ENCODE assay signal across 33 cellular contexts in the genomic region with DNA sequence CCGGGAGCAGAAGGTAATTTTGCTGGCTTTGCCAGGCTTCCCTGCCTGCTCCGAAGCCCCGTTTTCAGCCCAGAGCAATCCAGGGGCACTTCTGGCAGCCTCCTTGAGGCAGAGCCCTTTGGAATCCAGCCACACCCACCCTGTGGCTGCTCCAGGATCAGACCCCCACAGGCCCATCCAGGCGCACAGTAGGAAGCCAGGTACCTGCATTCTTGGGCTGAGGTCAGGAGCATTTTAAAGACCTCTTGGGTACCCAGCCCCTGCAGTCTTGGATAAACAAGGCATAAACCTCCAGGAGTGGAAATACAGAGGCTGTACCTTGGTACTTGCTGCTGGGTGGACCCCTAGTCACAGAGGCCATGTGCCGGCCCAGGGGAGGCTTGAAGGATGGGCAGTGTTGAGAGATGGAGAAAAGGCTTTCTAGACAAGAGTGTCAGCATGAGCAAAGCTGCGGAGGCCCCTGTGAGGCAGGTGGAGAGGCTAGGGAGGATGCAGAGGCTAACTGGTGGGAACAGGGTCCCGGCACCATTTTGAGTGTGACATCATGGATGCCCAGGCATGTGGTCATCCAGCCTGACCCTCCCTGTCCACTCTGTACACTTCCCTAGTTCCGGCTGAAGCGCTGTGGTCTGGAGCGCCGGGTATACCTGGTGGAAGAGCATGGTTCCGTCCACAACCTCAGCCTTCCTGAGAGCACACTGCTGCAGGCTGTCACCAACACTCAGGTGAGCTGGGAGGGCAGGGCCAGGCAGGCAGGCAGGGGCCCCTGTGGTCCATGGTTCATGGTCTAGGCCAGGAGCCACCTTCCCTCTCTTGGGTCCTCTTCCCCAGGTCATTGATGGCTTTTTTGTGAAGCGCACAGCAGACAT. TPM values are rescaled to one million over a fixed set of nuclear protein-coding genes. Genes with fewer than 3 reads are reported as not detected.
DNase-seq lines count a peak whose midpoint lies in the region; ATAC-seq, FAIRE-seq and TF ChIP-seq lines count a peak whose summit lies in the region.
"Had no signal": no experiment of that assay in that cellular context is flagged by ENCODE, and none has a peak within 500 bp of the region (broad histone marks: within the 10 kb centered on the region; RNA-seq: fewer than 3 reads in every experiment).

No MANE protein-coding gene starts in this region.

- no peaks in the 10 kb centered on the region for H3K27me3 Mint-ChIP-seq in T-helper 2 cell treated with Interferon-gamma antibody and Interleukin-4, amounts not matched to agents 5 μg/mL and 100 μg/mL, for 36 hours (ENCODE audit: low read depth)
- no peaks in the 10 kb centered on the region for H3K27me3 Mint-ChIP-seq in central memory CD8-positive, alpha-beta T cell
- H3K27me3 Mint-ChIP-seq: effector memory CD8-positive, alpha-beta T cell; naive thymus-derived CD8-positive, alpha-beta T cell had no signal

- no peak overlapping the region for H3K4me3 Mint-ChIP-seq in T-helper 2 cell treated with Interferon-gamma antibody and Interleukin-4, amounts not matched to agents 5 μg/mL and 100 μg/mL, for 36 hours
- H3K4me3 Mint-ChIP-seq in central memory CD8-positive, alpha-beta T cell: no peak overlapping the region
- H3K4me3 Mint-ChIP-seq: CD8-positive, alpha-beta T cell; effector memory CD8-positive, alpha-beta T cell; immature natural killer cell; naive thymus-derived CD8-positive, alpha-beta T cell had no signal

- ATAC-seq in central memory CD8-positive, alpha-beta T cell (replicated peaks; ENCODE audit: extremely low read depth, poor library complexity, severe bottlenecking): no peak
- no peak for ATAC-seq in GM18907 (IDR thresholded peaks at IDR 0.05; ENCODE audit: unreplicated experiment)
- ATAC-seq: CD8-positive, alpha-beta T cell; effector memory CD8-positive, alpha-beta T cell; HepG2; left lung; naive thymus-derived CD8-positive, alpha-beta T cell; right lobe of liver; SK-N-SH treated with all-trans-retinoic acid at 6 μM for 48 hours had no signal

- TF ChIP-seq CTCF in osteoblast (IDR thresholded peaks at IDR 0.05; ENCODE audit: extremely low read depth, low read depth, low read length): no peak

- H3K36me3 ChIP-seq in osteoblast (ENCODE audit: insufficient read depth, low read length): peaks cover 67% of the 10 kb centered on the region

- peaks cover 23% of the 10 kb centered on the region for H3K4me1 ChIP-seq in osteoblast (ENCODE audit: insufficient read depth, low read length)

- no peak for TF ChIP-seq POLR2A in H54 (IDR thresholded peaks at IDR 0.05; ENCODE audit: low read depth, low read length)

- peaks cover 21% of the 10 kb centered on the region for H3K4me1 Mint-ChIP-seq in T-helper 2 cell treated with Interferon-gamma antibody and Interleukin-4, amounts not matched to agents 5 μg/mL and 100 μg/mL, for 36 hours (ENCODE audit: low read depth)
- H3K4me1 Mint-ChIP-seq in central memory CD8-positive, alpha-beta T cell: peaks cover 40% of the 10 kb centered on the region

- peak overlapping the region; percentile 36 for H3K27ac Mint-ChIP-seq in T-helper 2 cell treated with Interferon-gamma antibody and Interleukin-4, amounts not matched to agents 5 μg/mL and 100 μg/mL, for 36 hours
- peak overlapping the region; percentile 61 for H3K27ac Mint-ChIP-seq in central memory CD8-positive, alpha-beta T cell (ENCODE audit: low read depth)
- H3K27ac Mint-ChIP-seq: CD8-positive, alpha-beta T cell had no signal

- no peak overlapping the region for H2AFZ ChIP-seq in osteoblast (ENCODE audit: low read length)

- H3K79me2 ChIP-seq in osteoblast (ENCODE audit: insufficient read depth, low read length): peaks cover 44% of the 10 kb centered on the region

- peaks cover 48% of the 10 kb centered on the region for H3K36me3 Mint-ChIP-seq in T-helper 2 cell treated with Interferon-gamma antibody and Interleukin-4, amounts not matched to agents 5 μg/mL and 100 μg/mL, for 36 hours (ENCODE audit: low read depth)
- peaks cover 36% of the 10 kb centered on the region for H3K36me3 Mint-ChIP-seq in central memory CD8-positive, alpha-beta T cell (ENCODE audit: insufficient read depth)

- no peaks in the 10 kb centered on the region for H3K9me3 Mint-ChIP-seq in T-helper 2 cell treated with Interferon-gamma antibody and Interleukin-4, amounts not matched to agents 5 μg/mL and 100 μg/mL, for 36 hours
- H3K9me3 Mint-ChIP-seq in central memory CD8-positive, alpha-beta T cell: no peaks in the 10 kb centered on the region
- H3K9me3 Mint-ChIP-seq: brain; CD8-positive, alpha-beta T cell; effector memory CD8-positive, alpha-beta T cell; immature natural killer cell; naive thymus-derived CD8-positive, alpha-beta T cell had no signal

- H3K27me3 ChIP-seq in osteoblast (ENCODE audit: insufficient read depth, low read length): no peaks in the 10 kb centered on the region
- H3K27me3 ChIP-seq: colonic mucosa, esophagus muscularis mucosa, left lung, Peyer's patch, right lobe of liver, stomach, transverse colon had no signal

- no peaks in the 10 kb centered on the region for H3K9me3 ChIP-seq in osteoblast (ENCODE audit: low read depth, low read length)
- H3K9me3 ChIP-seq: colonic mucosa, esophagus muscularis mucosa, HAP-1, left lung, Peyer's patch, right lobe of liver, stomach, transverse colon had no signal

- FAIRE-seq in H54 (lab: Jason Lieb, UNC): no peak
- FAIRE-seq: HepG2 had no signal

- H3K4me2 ChIP-seq in osteoblast (ENCODE audit: insufficient read depth, low read length): no peak overlapping the region

- H3K4me3 ChIP-seq in osteoblast (ENCODE audit: insufficient read depth, low read length): no peak overlapping the region
- H3K4me3 ChIP-seq: colonic mucosa, esophagus muscularis mucosa, HAP-1, left lung, Peyer's patch, right lobe of liver, stomach, transverse colon had no signal

- no peak for DNase-seq in T-helper 2 cell treated with Interferon-gamma antibody and Interleukin-4, amounts not matched to agents 5 μg/mL and 100 μg/mL, for 36 hours (ENCODE audit: low spot score)
- DNase-seq in T-helper 2 cell (no peak), Daoy (ENCODE audit: low read depth) (peak; percentile 1), osteoblast (ENCODE audit: insufficient read length, low spot score, missing footprints) (peak; percentile 59), HK-2 (ENCODE audit: unreplicated experiment) (no peak), H54 (ENCODE audit: insufficient read length, low spot score) (no peak)
- no peak for DNase-seq in central memory CD8-positive, alpha-beta T cell (ENCODE audit: low spot score in 2 of 2)
- DNase-seq: activated CD4-positive, alpha-beta T cell treated with anti-CD3 and anti-CD28 coated beads, Interleukin-2, amount 50 U/mL, for 1 hour; colonic mucosa; effector memory CD8-positive, alpha-beta T cell; foreskin melanocyte; GF-D8; hippocampal formation; immature natural killer cell; midbrain; NCI-H1694 treated with DMSO at 0.1 percent for 48 hours; NCI-H526; Peyer's patch; stimulated activated CD4-positive, alpha-beta T cell treated with anti-CD3 and anti-CD28 coated beads, Interleukin-15, amount 100 ng/mL, for 24 hours; stomach; transverse colon had no signal

- no peak overlapping the region for H3K27ac ChIP-seq in osteoblast (ENCODE audit: low read depth, low read length)
- H3K27ac ChIP-seq: 22Rv1, colonic mucosa, HL-60, left lung, Peyer's patch, right lobe of liver, transverse colon had no signal

- peaks cover 24% of the 10 kb centered on the region for H4K20me1 ChIP-seq in osteoblast (ENCODE audit: insufficient read depth, low read length)

RNA-seq across cellular contexts. Expression of gene MUS81, which starts 3.9 kb away (rescaled TPM):
- 54.9 and 63.1 TPM in 2 replicates for total RNA-seq in Daoy (2014; rRNA removed; shearing (Covaris generic))
- total RNA-seq in osteoblast: 50.1 and 53.6 TPM in 2 replicates

RNA-seq across cellular contexts. Expression of gene CFL1, which starts 6.1 kb away (rescaled TPM):
- 1,524 and 1,831 TPM in 2 replicates for total RNA-seq in Daoy (2014; rRNA removed; shearing (Covaris generic))
- total RNA-seq in osteoblast: 607 and 704 TPM in 2 replicates

RNA-seq across cellular contexts. Expression of gene EFEMP2, which starts 8.5 kb away (rescaled TPM):
- total RNA-seq in Daoy (2014; rRNA removed; shearing (Covaris generic)): 7.1 and 7.4 TPM in 2 replicates
- 81.6 and 94.8 TPM in 2 replicates for total RNA-seq in osteoblast

RNA-seq across cellular contexts. Expression of gene CTSW, which starts 15.5 kb away (rescaled TPM):
- 0.11 TPM in 1 of 2 replicates, not detected in the other for total RNA-seq in Daoy (2014; rRNA removed; shearing (Covaris generic))
- total RNA-seq in osteoblast: not detected in 2 replicates
- total RNA-seq: HepG2 had no signal

RNA-seq across cellular contexts. Expression of gene FIBP, which starts 24.1 kb away (rescaled TPM):
- total RNA-seq in Daoy (2014; rRNA removed; shearing (Covaris generic)): 104 and 124 TPM in 2 replicates
- 129 and 151 TPM in 2 replicates for total RNA-seq in osteoblast

Comparison
In these comparisons a context has a peak if more than half of its experiments do, and no peak if none do; other contexts are left out.
1. DNase-seq: peak in Daoy (single experiment) and osteoblast (single experiment); none in T-helper 2 cell treated with Interferon-gamma antibody and Interleukin-4, amounts not matched to agents 5 μg/mL and 100 μg/mL, for 36 hours (single experiment), T-helper 2 cell (0 of 5), central memory CD8-positive, alpha-beta T cell (0 of 2), HK-2 (single experiment) and H54 (single experiment).